Comparison of ENCODE assay signal across 18 cellular contexts in genomic region chr7:134931487-134931886, GRCh38. TPM values are rescaled to one million over a fixed set of nuclear protein-coding genes. Genes with fewer than 3 reads are reported as not detected.
DNase-seq lines count a peak whose midpoint lies in the region; ATAC-seq and TF ChIP-seq lines count a peak whose summit lies in the region.
"Had no signal": no experiment of that assay in that cellular context is flagged by ENCODE, and none has a peak within 500 bp of the region (broad histone marks: within the 10 kb centered on the region; RNA-seq: fewer than 3 reads in every experiment).

No MANE protein-coding gene starts in this region.

- no peak overlapping the region for H3K4me3 ChIP-seq in fibroblast of the aortic adventitia (ENCODE audit: low read depth, low read length)
- H3K4me3 ChIP-seq: HAP-1 had no signal

- peak; percentile 62 for DNase-seq in EH (ENCODE audit: low read depth)
- peak; percentile 48 for DNase-seq in astrocyte of the hippocampus (ENCODE audit: low read depth, low spot score)
- DNase-seq in fibroblast of the aortic adventitia (ENCODE audit: low read depth) = peak; percentile 79
- peak; percentile 26 for DNase-seq in pulmonary artery endothelial cell (ENCODE audit: low read depth, low spot score)
- DNase-seq in cortex of kidney (lab: John Stamatoyannopoulos, UW) = no peak
- DNase-seq in GM19240 (ENCODE audit: insufficient read length, low spot score) = no peak
- DNase-seq: activated gamma-delta T cell; anterior cingulate cortex; NCI-H1092; NCI-H2171; NCI-H82; occipital lobe; RPMI8226; stimulated activated naive CD8-positive, alpha-beta T cell treated with anti-CD3 and anti-CD28 coated beads, Interleukin-15, amount 100 ng/mL, for 72 hours; T-cell had no signal

- no peak for TF ChIP-seq CTCF in fibroblast of the aortic adventitia (IDR thresholded peaks at IDR 0.05; ENCODE audit: insufficient read depth, low read length)

- ATAC-seq in HG02973 (IDR thresholded peaks at IDR 0.05; ENCODE audit: unreplicated experiment) = no peak
- ATAC-seq in GM21515 (IDR thresholded peaks at IDR 0.05; ENCODE audit: unreplicated experiment) = no peak
- ATAC-seq: stimulated activated naive CD8-positive, alpha-beta T cell treated with anti-CD3 and anti-CD28 coated beads, Interleukin-15, amount 100 ng/mL, for 72 hours; T-cell had no signal

RNA-seq across cellular contexts. Expression of gene AGBL3, which starts 54.8 kb away (rescaled TPM):
- total RNA-seq in fibroblast of the aortic adventitia (ENCODE audit: low replicate concordance) (0.41 and 2.9 TPM in 2 replicates), pulmonary artery endothelial cell (1.4 and 1.5 TPM in 2 replicates)

Comparison
In these comparisons a context has a peak if more than half of its experiments do, and no peak if none do; other contexts are left out.
1. DNase-seq: peak in EH (single experiment), astrocyte of the hippocampus (single experiment), fibroblast of the aortic adventitia (single experiment) and pulmonary artery endothelial cell (single experiment); none in cortex of kidney (single experiment) and GM19240 (single experiment).